Comparison of ENCODE assay signal across 27 cellular contexts in the genomic region with DNA sequence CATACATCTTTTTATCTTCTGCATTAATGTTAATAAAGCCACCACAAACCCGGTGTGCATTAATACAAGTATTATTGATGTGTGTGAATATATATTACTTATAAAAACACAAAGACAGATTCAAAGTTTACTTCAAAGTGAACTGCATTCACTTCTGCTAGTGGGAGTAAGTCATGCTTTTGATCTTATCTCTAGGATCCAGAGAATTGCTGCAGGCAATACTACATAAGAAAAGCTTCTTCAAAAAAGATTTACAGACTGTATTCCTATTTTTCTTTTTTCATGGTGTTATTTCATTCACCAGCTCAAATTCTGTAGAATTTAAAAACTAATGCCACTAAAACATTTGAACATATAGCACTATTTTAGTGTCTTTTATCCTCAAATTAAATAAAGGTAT.
"Had no signal": no experiment of that assay in that cellular context is flagged by ENCODE, and none has a peak within 500 bp of the region (broad histone marks: within the 10 kb centered on the region; RNA-seq: fewer than 3 reads in every experiment).

No MANE protein-coding gene starts in this region.

- DNase-seq: activated B cell treated with CpG ODN at 0.5 μM for 24 hours; activated CD4-positive, alpha-beta T cell treated with anti-CD3 and anti-CD28 coated beads, Interleukin-2, amount 50 U/mL, for 1 hour; activated CD8-positive, alpha-beta T cell treated with anti-CD3 and anti-CD28 coated beads for 36 hours; activated T-cell treated with anti-CD3 and anti-CD28 coated beads, Interleukin-2, amount 50 U/mL, for 4 hours; brain microvascular endothelial cell; caudate nucleus; dermis blood vessel endothelial cell; effector CD4-positive, alpha-beta T cell; esophagus squamous epithelium; left ventricle myocardium inferior; right lobe of liver; stimulated activated CD4-positive, alpha-beta T cell treated with anti-CD3 and anti-CD28 coated beads, Interleukin-12 subunit alpha, Interleukin-12 subunit beta, amount 100 ng/mL, for 4 hours; stimulated activated CD4-positive, alpha-beta T cell treated with anti-CD3 and anti-CD28 coated beads, Interleukin-4, amount 100 ng/mL, for 1 hour; stimulated activated naive CD8-positive, alpha-beta T cell treated with anti-CD3 and anti-CD28 coated beads, Interleukin-15, Interleukin-2, amounts not matched to agents 100 U/mL and 50 U/mL, for 24 hours; T1000; testis; transverse colon had no signal

- H3K9me3 ChIP-seq: ascending aorta, esophagus squamous epithelium, left ventricle myocardium inferior, right lobe of liver, testis, transverse colon had no signal

- H3K27me3 Mint-ChIP-seq: activated B cell treated with CpG ODN at 0.5 μM for 24 hours; activated CD8-positive, alpha-beta T cell treated with anti-CD3 and anti-CD28 coated beads for 36 hours; activated naive CD4-positive, alpha-beta T cell treated with anti-CD3 and anti-CD28 coated beads, Interleukin-2, amount 50 U/mL, for 24 hours; progenitor cell of endocrine pancreas had no signal

- H3K27ac Mint-ChIP-seq: activated B cell treated with CpG ODN at 0.5 μM for 24 hours; activated CD8-positive, alpha-beta T cell treated with anti-CD3 and anti-CD28 coated beads for 36 hours; activated naive CD4-positive, alpha-beta T cell treated with anti-CD3 and anti-CD28 coated beads, Interleukin-2, amount 50 U/mL, for 24 hours; activated T-helper 2 cell treated with anti-CD3 and anti-CD28 coated beads, Interferon-gamma antibody, Interleukin-2, Interleukin-4, amounts not matched to agents 10 μg/mL and 5 μg/mL and 100 μg/mL, durations not matched to agents 14 hours and 24 hours and 36 hours; nephron; progenitor cell of endocrine pancreas; T-helper 1 cell treated with Interleukin-12 subunit alpha and Interleukin-12 subunit beta and Interleukin-4 antibody, amounts not matched to agents 30 μg/mL and 1 μg/mL, for 36 hours had no signal

- H3K4me3 ChIP-seq: ascending aorta, esophagus squamous epithelium, left ventricle myocardium inferior, lung, right lobe of liver, testis, transverse colon had no signal

- ATAC-seq: activated CD8-positive, alpha-beta T cell treated with anti-CD3 and anti-CD28 coated beads for 36 hours; activated T-cell treated with anti-CD3 and anti-CD28 coated beads, Interleukin-2, amount 50 U/mL, for 4 hours; right lobe of liver; stimulated activated naive CD8-positive, alpha-beta T cell treated with anti-CD3 and anti-CD28 coated beads, Interleukin-15, Interleukin-2, amounts not matched to agents 100 U/mL and 50 U/mL, for 24 hours had no signal

- H3K27ac ChIP-seq: ascending aorta, brain microvascular endothelial cell, esophagus squamous epithelium, left ventricle myocardium inferior, right lobe of liver, testis, transverse colon had no signal

- H3K27me3 ChIP-seq: ascending aorta, brain microvascular endothelial cell, esophagus squamous epithelium, right lobe of liver, testis, transverse colon had no signal

- H3K4me3 Mint-ChIP-seq: activated B cell treated with CpG ODN at 0.5 μM for 24 hours; activated CD8-positive, alpha-beta T cell treated with anti-CD3 and anti-CD28 coated beads for 36 hours; activated naive CD4-positive, alpha-beta T cell treated with anti-CD3 and anti-CD28 coated beads, Interleukin-2, amount 50 U/mL, for 24 hours; activated T-cell treated with anti-CD3 and anti-CD28 coated beads, Interleukin-2, amount 50 U/mL, for 4 hours; nephron; T-helper 1 cell treated with Interleukin-12 subunit alpha and Interleukin-12 subunit beta and Interleukin-4 antibody, amounts not matched to agents 30 μg/mL and 1 μg/mL, for 36 hours had no signal

- H3K4me1 ChIP-seq: ascending aorta, esophagus squamous epithelium, right lobe of liver, transverse colon had no signal

- H3K36me3 ChIP-seq: ascending aorta, brain microvascular endothelial cell, esophagus squamous epithelium, left ventricle myocardium inferior, right lobe of liver, transverse colon had no signal

- FAIRE-seq: frontal cortex, islet of Langerhans, urothelium cell line had no signal

- H3K9me3 Mint-ChIP-seq: activated B cell treated with CpG ODN at 0.5 μM for 24 hours; activated naive CD4-positive, alpha-beta T cell treated with anti-CD3 and anti-CD28 coated beads, Interleukin-2, amount 50 U/mL, for 24 hours; activated T-cell treated with anti-CD3 and anti-CD28 coated beads, Interleukin-2, amount 50 U/mL, for 4 hours; activated T-helper 2 cell treated with anti-CD3 and anti-CD28 coated beads, Interferon-gamma antibody, Interleukin-2, Interleukin-4, amounts not matched to agents 10 μg/mL and 5 μg/mL and 100 μg/mL, durations not matched to agents 14 hours and 24 hours and 36 hours had no signal
